Comparison of ENCODE assay signal across 10 cellular contexts in the genomic region with DNA sequence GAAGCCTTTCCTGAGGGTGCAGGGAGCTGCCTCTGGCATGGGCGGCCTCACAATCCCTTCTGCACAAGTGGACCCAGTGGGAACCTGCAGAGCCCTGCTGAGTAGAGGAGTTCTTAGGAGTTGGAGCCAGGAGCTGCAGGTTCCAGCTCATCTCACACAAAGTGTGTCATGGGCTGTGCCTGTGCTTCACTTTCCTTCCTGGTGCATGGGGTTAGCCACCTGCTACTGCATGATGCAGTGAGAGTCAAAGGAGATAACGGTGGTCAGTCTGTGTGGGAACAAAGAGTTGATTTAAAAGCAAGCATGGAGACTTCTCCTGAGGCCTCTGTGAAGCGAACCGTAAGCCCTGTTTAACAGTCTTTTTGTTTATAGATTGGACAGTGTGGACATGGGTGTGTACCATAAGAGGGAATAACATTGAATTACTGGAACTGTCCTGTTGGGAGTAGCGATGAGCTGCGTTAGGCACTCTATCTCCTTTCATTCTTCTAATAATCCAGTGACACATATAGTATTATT.
DNase-seq lines count a peak whose midpoint lies in the region; ATAC-seq, FAIRE-seq and TF ChIP-seq lines count a peak whose summit lies in the region.
"Had no signal": no experiment of that assay in that cellular context is flagged by ENCODE, and none has a peak within 500 bp of the region (broad histone marks: within the 10 kb centered on the region; RNA-seq: fewer than 3 reads in every experiment).

No MANE protein-coding gene starts in this region.

- H3K9me3 ChIP-seq in BE2C (no peaks in the 10 kb centered on the region), HepG2 (ENCODE audit: low read length) (no peaks in the 10 kb centered on the region)
- H3K9me3 ChIP-seq: transverse colon had no signal

- in situ Hi-C loops in HepG2 (cut with HindIII; ENCODE audit: extremely low pct_ligation_motif_present, low pct_unique_long_range_greater_than_20kb) = loop anchor here (5.0 kb wide), 1 partner anchor 214 kb away; no protein-coding TSS in a partner anchor

- POLR2A ChIA-PET in activated CD4-positive, alpha-beta memory T cell treated with anti-CD3 and anti-CD28 coated beads, Interleukin-2, amount 10 ng/mL, durations not matched to agents 7 days and 5 days (lab: Charles Lee) = interaction anchor here (1.1 to 2.4 kb wide), 2 partner anchors 216 to 276 kb away, joined by 3 to 10 read pairs; a partner anchor contains a TSS
- POLR2A ChIA-PET in HepG2 (lab: Yijun Ruan, JAX) = no interaction called here

- H3K4me3 Mint-ChIP-seq in activated CD4-positive, alpha-beta memory T cell treated with anti-CD3 and anti-CD28 coated beads, Interleukin-2, amount 10 ng/mL, durations not matched to agents 7 days and 5 days = no peak overlapping the region

- H3K36me3 ChIP-seq in BE2C (no peaks in the 10 kb centered on the region), HepG2 (replicated peaks in 1 of 2; ENCODE audit: control insufficient read depth in 1 of 2, insufficient read depth in 2 of 2, low read length in 2 of 2) (no peaks in the 10 kb centered on the region)
- H3K36me3 ChIP-seq: transverse colon had no signal

- no peaks in the 10 kb centered on the region for H3K79me2 ChIP-seq in HepG2 (ENCODE audit: insufficient read depth, low read length)

- TF ChIP-seq EP300 in HepG2 (IDR thresholded peaks at IDR 0.05; ENCODE audit: low read depth in 2 of 2, low read length in 2 of 2) = no peak
- TF ChIP-seq EP300 in HepG2 (CRISPR knock-in tag; IDR thresholded peaks at IDR 0.05; ENCODE audit: borderline replicate concordance) = no peak

- H3K36me3 Mint-ChIP-seq in activated CD4-positive, alpha-beta memory T cell treated with anti-CD3 and anti-CD28 coated beads, Interleukin-2, amount 10 ng/mL, durations not matched to agents 7 days and 5 days (ENCODE audit: low read depth) = no peaks in the 10 kb centered on the region

- no peak for TF ChIP-seq RAD21 in HepG2 (CRISPR knock-in tag; IDR thresholded peaks at IDR 0.05)

- no peak for DNase-seq in BE2C
- peak; percentile 26 for DNase-seq in ELR (ENCODE audit: low read depth)
- DNase-seq in activated CD4-positive, alpha-beta memory T cell treated with anti-CD3 and anti-CD28 coated beads, Interleukin-2, amount 10 ng/mL, durations not matched to agents 7 days and 5 days = peak; percentile 28
- DNase-seq in HepG2 (ENCODE audit: low spot score) = no peak
- DNase-seq in NCI-H2107 treated with DMSO at 0.1 percent for 48 hours (lab: John Stamatoyannopoulos, UW; ENCODE audit: unreplicated experiment) = no peak
- DNase-seq in germinal center (ENCODE audit: low spot score) = no peak
- DNase-seq: DMS153, NCI-H774, transverse colon had no signal

- H3K4me3 ChIP-seq in BE2C (ENCODE audit: low read depth, low read length) = no peak overlapping the region
- no peak overlapping the region for H3K4me3 ChIP-seq in HepG2 (replicated peaks in 1 of 3; ENCODE audit: insufficient read depth in 1 of 3, low read depth in 2 of 3, low read length in 3 of 3)
- H3K4me3 ChIP-seq: transverse colon had no signal

- 1% methylated on average over 5 of the region's 6 CpGs for WGBS in HepG2 (ENCODE audit: low lambda C conversion rate)

- CTCF ChIA-PET in activated CD4-positive, alpha-beta memory T cell treated with anti-CD3 and anti-CD28 coated beads, Interleukin-2, amount 10 ng/mL, durations not matched to agents 7 days and 5 days (lab: Charles Lee) = interaction anchor here (1.2 to 4.3 kb wide), 8 partner anchors 8 to 228 kb away, joined by 3 to 74 read pairs (median 6); no protein-coding TSS in a partner anchor
- CTCF ChIA-PET in HepG2 (lab: Yijun Ruan, JAX; ENCODE audit: low intra/inter-chr PET ratio, low total read pairs) = interaction anchor here (1.7 kb wide), 2 partner anchors 213 to 216 kb away, joined by 4 to 5 read pairs; no protein-coding TSS in a partner anchor

- no peak overlapping the region for H3K27ac ChIP-seq in HepG2 (ENCODE audit: extremely low read length, insufficient read depth, low read length)
- H3K27ac ChIP-seq: transverse colon had no signal

- no peaks in the 10 kb centered on the region for H3K9me3 Mint-ChIP-seq in activated CD4-positive, alpha-beta memory T cell treated with anti-CD3 and anti-CD28 coated beads, Interleukin-2, amount 10 ng/mL, durations not matched to agents 7 days and 5 days

- H3K27me3 ChIP-seq in BE2C = peaks cover 3% of the 10 kb centered on the region; the same call in 1 of the 2 replicates
- H3K27me3 ChIP-seq in HepG2 (ENCODE audit: control insufficient read depth in 1 of 2, insufficient read depth in 2 of 2, low read length in 2 of 2) = peaks cover 0 to 12% of the 10 kb centered on the region in 2 experiments; a peak in 2 of 5 replicates
- H3K27me3 ChIP-seq: transverse colon had no signal

- H3K4me1 Mint-ChIP-seq in activated CD4-positive, alpha-beta memory T cell treated with anti-CD3 and anti-CD28 coated beads, Interleukin-2, amount 10 ng/mL, durations not matched to agents 7 days and 5 days = peaks cover 4% of the 10 kb centered on the region

- H3K4me2 ChIP-seq in HepG2 (ENCODE audit: low read depth, low read length) = no peak overlapping the region

- ATAC-seq in HepG2 (peak; percentile 45), GM18858 (IDR thresholded peaks at IDR 0.05; ENCODE audit: unreplicated experiment) (no peak)

- no TSS peak for BruUV-seq in HepG2 (replicated peaks; lab: Mats Ljungman, UMichigan)

- TF ChIP-seq POLR2A in HepG2 (IDR thresholded peaks at IDR 0.05; ENCODE audit: insufficient read depth in 1 of 2, low read depth in 2 of 2, low read length in 2 of 2) = no peak

- H3K4me1 ChIP-seq in BE2C (no peaks in the 10 kb centered on the region), HepG2 (ENCODE audit: insufficient read depth, low read length) (no peaks in the 10 kb centered on the region)

- intact Hi-C loops in HepG2 (cut with micrococcal nuclease; ENCODE audit: unreplicated experiment) = loop anchor here (2.0 to 5.0 kb wide), 2 partner anchors 171 to 216 kb away; no protein-coding TSS in a partner anchor

- H3K27me3 Mint-ChIP-seq in activated CD4-positive, alpha-beta memory T cell treated with anti-CD3 and anti-CD28 coated beads, Interleukin-2, amount 10 ng/mL, durations not matched to agents 7 days and 5 days = no peaks in the 10 kb centered on the region

- FAIRE-seq in HepG2 (lab: Jason Lieb, UNC) = no peak

- H3K9ac ChIP-seq in HepG2 (ENCODE audit: insufficient read depth, low read depth, low read length) = no peak overlapping the region

- no peaks in the 10 kb centered on the region for H4K20me1 ChIP-seq in HepG2 (ENCODE audit: insufficient read depth, low read length)

- no peak overlapping the region for H2AFZ ChIP-seq in HepG2 (ENCODE audit: low read length)

- TF ChIP-seq CTCF in BE2C (IDR thresholded peaks at IDR 0.05; ENCODE audit: low read depth, low read length) (0 out of 2 replicates have a peak, but pooled peaks have one; percentile 1), HepG2 (CRISPR knock-in tag; IDR thresholded peaks at IDR 0.05) (no peak)

- no peak overlapping the region for H3K27ac Mint-ChIP-seq in activated CD4-positive, alpha-beta memory T cell treated with anti-CD3 and anti-CD28 coated beads, Interleukin-2, amount 10 ng/mL, durations not matched to agents 7 days and 5 days

TF ChIP-seq in HepG2, 621 proteins besides CTCF, POLR2A, EP300 and RAD21:
- TF ChIP-seq, protein P1, sequence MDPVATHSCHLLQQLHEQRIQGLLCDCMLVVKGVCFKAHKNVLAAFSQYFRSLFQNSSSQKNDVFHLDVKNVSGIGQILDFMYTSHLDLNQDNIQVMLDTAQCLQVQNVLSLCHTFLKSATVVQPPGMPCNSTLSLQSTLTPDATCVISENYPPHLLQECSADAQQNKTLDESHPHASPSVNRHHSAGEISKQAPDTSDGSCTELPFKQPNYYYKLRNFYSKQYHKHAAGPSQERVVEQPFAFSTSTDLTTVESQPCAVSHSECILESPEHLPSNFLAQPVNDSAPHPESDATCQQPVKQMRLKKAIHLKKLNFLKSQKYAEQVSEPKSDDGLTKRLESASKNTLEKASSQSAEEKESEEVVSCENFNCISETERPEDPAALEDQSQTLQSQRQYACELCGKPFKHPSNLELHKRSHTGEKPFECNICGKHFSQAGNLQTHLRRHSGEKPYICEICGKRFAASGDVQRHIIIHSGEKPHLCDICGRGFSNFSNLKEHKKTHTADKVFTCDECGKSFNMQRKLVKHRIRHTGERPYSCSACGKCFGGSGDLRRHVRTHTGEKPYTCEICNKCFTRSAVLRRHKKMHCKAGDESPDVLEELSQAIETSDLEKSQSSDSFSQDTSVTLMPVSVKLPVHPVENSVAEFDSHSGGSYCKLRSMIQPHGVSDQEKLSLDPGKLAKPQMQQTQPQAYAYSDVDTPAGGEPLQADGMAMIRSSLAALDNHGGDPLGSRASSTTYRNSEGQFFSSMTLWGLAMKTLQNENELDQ (CRISPR knock-in tag; IDR thresholded peaks at IDR 0.05; ENCODE audit: borderline replicate concordance) = no peak
- no peak for TF ChIP-seq MTA1 (CRISPR knock-in tag; IDR thresholded peaks at IDR 0.05; ENCODE audit: borderline replicate concordance)

Comparison
In these comparisons a context has a peak if more than half of its experiments do, and no peak if none do; other contexts are left out.
1. DNase-seq: peak in ELR (single experiment) and activated CD4-positive, alpha-beta memory T cell treated with anti-CD3 and anti-CD28 coated beads, Interleukin-2, amount 10 ng/mL, durations not matched to agents 7 days and 5 days (single experiment); none in BE2C (single experiment), HepG2 (single experiment), NCI-H2107 treated with DMSO at 0.1 percent for 48 hours (single experiment) and germinal center (single experiment).